Comparison of ENCODE assay signal across 11 cellular contexts in genomic region chr1:27143408-27143807, GRCh38. TPM values are rescaled to one million over a fixed set of nuclear protein-coding genes. Genes with fewer than 3 reads are reported as not detected.
DNase-seq lines count a peak whose midpoint lies in the region; ATAC-seq and TF ChIP-seq lines count a peak whose summit lies in the region.
"Had no signal": no experiment of that assay in that cellular context is flagged by ENCODE, and none has a peak within 500 bp of the region (broad histone marks: within the 10 kb centered on the region; RNA-seq: fewer than 3 reads in every experiment).

No MANE protein-coding gene starts in this region.

- peaks cover 36% of the 10 kb centered on the region for H3K79me2 ChIP-seq in fibroblast of lung (ENCODE audit: control insufficient read depth, insufficient read depth, low read length)

- peaks cover 41 to 89% (median 67%) of the 10 kb centered on the region in 10 experiments for H3K4me1 ChIP-seq in BLaER1 treated with 17β-estradiol and CSF1 and Interleukin-3, amounts not matched to agents 10 nM and 100 nM
- H3K4me1 ChIP-seq in RWPE2 (ENCODE audit: insufficient read depth, poor library complexity, severe bottlenecking) (peaks cover 55% of the 10 kb centered on the region), fibroblast of lung (ENCODE audit: control insufficient read depth, extremely low read depth, insufficient read depth, low read length) (peaks cover 12% of the 10 kb centered on the region), neutrophil (ENCODE audit: control insufficient read depth in 1 of 2, insufficient read depth in 1 of 2, low read depth in 1 of 2, low read length in 1 of 2) (peaks cover 42 to 48% of the 10 kb centered on the region in 2 experiments), SJCRH30 (peaks cover 14% of the 10 kb centered on the region)

- H3K36me3 ChIP-seq in BLaER1 treated with 17β-estradiol and CSF1 and Interleukin-3, amounts not matched to agents 10 nM and 100 nM, result peaks cover 0 to 57% (median 19%) of the 10 kb centered on the region in 11 experiments; a peak in 16 of 22 replicates
- H3K36me3 ChIP-seq in RWPE2 (ENCODE audit: low read depth) (peaks cover 23% of the 10 kb centered on the region), fibroblast of lung (ENCODE audit: control insufficient read depth, insufficient read depth, low read length) (no peaks in the 10 kb centered on the region), neutrophil (peaks cover 17% of the 10 kb centered on the region), SJCRH30 (no peaks in the 10 kb centered on the region; the same call in none of the 2 replicates)
- H3K36me3 ChIP-seq: gastroesophageal sphincter had no signal

- no peaks in the 10 kb centered on the region for H3K9me3 ChIP-seq in BLaER1 treated with 17β-estradiol and CSF1 and Interleukin-3, amounts not matched to agents 10 nM and 100 nM (replicated peaks in 1 of 11)
- no peaks in the 10 kb centered on the region for H3K9me3 ChIP-seq in RWPE2 (ENCODE audit: severe bottlenecking)
- no peaks in the 10 kb centered on the region for H3K9me3 ChIP-seq in fibroblast of lung (ENCODE audit: control insufficient read depth, insufficient read depth, low read depth, low read length)
- H3K9me3 ChIP-seq in neutrophil, result no peaks in the 10 kb centered on the region
- no peaks in the 10 kb centered on the region for H3K9me3 ChIP-seq in SJCRH30 (replicated peaks)
- H3K9me3 ChIP-seq: gastroesophageal sphincter had no signal

- no peaks in the 10 kb centered on the region for H3K27me3 ChIP-seq in BLaER1 treated with 17β-estradiol and CSF1 and Interleukin-3, amounts not matched to agents 10 nM and 100 nM
- H3K27me3 ChIP-seq in RWPE2 (ENCODE audit: insufficient read depth, poor library complexity, severe bottlenecking), result no peaks in the 10 kb centered on the region
- no peaks in the 10 kb centered on the region for H3K27me3 ChIP-seq in fibroblast of lung (ENCODE audit: control insufficient read depth, insufficient read depth, low read length)
- H3K27me3 ChIP-seq in neutrophil, result no peaks in the 10 kb centered on the region
- no peaks in the 10 kb centered on the region for H3K27me3 ChIP-seq in SJCRH30
- H3K27me3 ChIP-seq: gastroesophageal sphincter had no signal

- peak overlapping the region in 7 of 11 experiments; percentile 1 to 64 (median 41); a peak in 12 of 22 replicates for H3K4me2 ChIP-seq in BLaER1 treated with 17β-estradiol and CSF1 and Interleukin-3, amounts not matched to agents 10 nM and 100 nM
- no peak overlapping the region for H3K4me2 ChIP-seq in fibroblast of lung (ENCODE audit: extremely low read depth, insufficient read depth, low read length)

- no peak overlapping the region for H2AFZ ChIP-seq in fibroblast of lung (ENCODE audit: low read length)

- H4K20me1 ChIP-seq in BLaER1 treated with 17β-estradiol and CSF1 and Interleukin-3, amounts not matched to agents 10 nM and 100 nM, result peaks cover 0 to 100% (median 97%) of the 10 kb centered on the region in 11 experiments; a peak in 20 of 22 replicates
- no peaks in the 10 kb centered on the region for H4K20me1 ChIP-seq in fibroblast of lung (ENCODE audit: control insufficient read depth, extremely low read depth, insufficient read depth, low read length)

- no peak overlapping the region for H3K4me3 ChIP-seq in BLaER1 treated with 17β-estradiol and CSF1 and Interleukin-3, amounts not matched to agents 10 nM and 100 nM
- H3K4me3 ChIP-seq in RWPE2 (ENCODE audit: severe bottlenecking) (no peak overlapping the region), fibroblast of lung (replicated peaks in 1 of 4; ENCODE audit: control extremely low read depth in 1 of 4, insufficient read depth in 1 of 4, low read depth in 3 of 4, low read length in 4 of 4) (no peak overlapping the region), neutrophil (ENCODE audit: low read depth in 1 of 2, low read length in 1 of 2) (no peak overlapping the region), SJCRH30 (no peak overlapping the region)
- H3K4me3 ChIP-seq: gastroesophageal sphincter had no signal

- no peak for TF ChIP-seq CTCF in RWPE2 (IDR thresholded peaks at IDR 0.05; ENCODE audit: poor library complexity, severe bottlenecking)
- no peak for TF ChIP-seq CTCF in fibroblast of lung (conservative IDR thresholded peaks at IDR 0.05 in 1 of 2, IDR thresholded peaks at IDR 0.05 in 1 of 2; ENCODE audit: low read depth in 1 of 2, low read length in 2 of 2)
- no peak for TF ChIP-seq CTCF in neutrophil (IDR thresholded peaks at IDR 0.05)

- DNase-seq in RWPE2 (ENCODE audit: low spot score) (no peak), fibroblast of lung (ENCODE audit: low read depth in 2 of 2) (peak; percentile 17 to 36), NCI-H2107 (lab: John Stamatoyannopoulos, UW) (no peak), SJCRH30 (no peak), amygdala (lab: John Stamatoyannopoulos, UW) (no peak)
- DNase-seq: C1 segment of cervical spinal cord, NCI-H526 had no signal

- ATAC-seq in RWPE2 (ENCODE audit: low read depth) (no peak), GM18858 (IDR thresholded peaks at IDR 0.05; ENCODE audit: unreplicated experiment) (no peak)
- ATAC-seq: gastroesophageal sphincter had no signal

- H3K9ac ChIP-seq in BLaER1 treated with 17β-estradiol and CSF1 and Interleukin-3, amounts not matched to agents 10 nM and 100 nM, result no peak overlapping the region; a peak in 1 of 22 replicates
- H3K9ac ChIP-seq in fibroblast of lung (ENCODE audit: insufficient read depth, low read length), result no peak overlapping the region

- no peak overlapping the region for H3K27ac ChIP-seq in BLaER1 treated with 17β-estradiol and CSF1 and Interleukin-3, amounts not matched to agents 10 nM and 100 nM
- H3K27ac ChIP-seq in RWPE2 (ENCODE audit: poor library complexity, severe bottlenecking) (peak overlapping the region; percentile 78), fibroblast of lung (ENCODE audit: insufficient read depth, low read length) (no peak overlapping the region), neutrophil (peak overlapping the region; percentile 99), SJCRH30 (no peak overlapping the region)

RNA-seq across cellular contexts. Expression of gene SLC9A1, which starts 11.5 kb away (rescaled TPM):
- total RNA-seq in fibroblast of lung, result 3.9 and 10.4 TPM in 2 replicates
- 4.9 and 9.5 TPM in 2 replicates for polyA plus RNA-seq in fibroblast of lung
- polyA plus RNA-seq in fibroblast of lung (2012), result 24.1 and 26.7 TPM in 2 replicates
- polyA minus RNA-seq in fibroblast of lung (ENCODE audit: low replicate concordance), result 102 and 135 TPM in 2 replicates
- total RNA-seq in SJCRH30 (2014; rRNA removed; shearing (Covaris generic)), result 7.4 and 8.4 TPM in 2 replicates

Comparison
In these comparisons a context has a peak if more than half of its experiments do, and no peak if none do; other contexts are left out.
1. H3K27ac ChIP-seq: peak in RWPE2 (single experiment) and neutrophil (single experiment); none in BLaER1 treated with 17β-estradiol and CSF1 and Interleukin-3, amounts not matched to agents 10 nM and 100 nM (0 of 11), fibroblast of lung (single experiment) and SJCRH30 (single experiment).
2. DNase-seq: peak in fibroblast of lung (2 of 2); none in RWPE2 (single experiment), NCI-H2107 (single experiment), SJCRH30 (0 of 2) and amygdala (0 of 56).